ENCODE assay signal across 19 cellular contexts in genomic region chr6:167295495-167296292, GRCh38. TPM values are rescaled to one million over a fixed set of nuclear protein-coding genes. Genes with fewer than 3 reads are reported as not detected.
DNase-seq lines count a peak whose midpoint lies in the region; ATAC-seq and TF ChIP-seq lines count a peak whose summit lies in the region.
"Had no signal": no experiment of that assay in that cellular context is flagged by ENCODE, and none has a peak within 500 bp of the region (broad histone marks: within the 10 kb centered on the region; RNA-seq: fewer than 3 reads in every experiment).

No MANE protein-coding gene starts in this region.

- no peaks in the 10 kb centered on the region for H3K36me3 Mint-ChIP-seq in natural killer cell treated with Interleukin-12 subunit alpha and Interleukin-12 subunit beta and Interleukin-15 and Interleukin-18, amount 100 ng/mL, for 72 hours
- H3K36me3 Mint-ChIP-seq in natural killer cell: no peaks in the 10 kb centered on the region
- H3K36me3 Mint-ChIP-seq in endodermal cell (ENCODE audit: low read depth): peaks cover 6% of the 10 kb centered on the region
- peaks cover 16% of the 10 kb centered on the region for H3K36me3 Mint-ChIP-seq in glutamatergic neuron (ENCODE audit: unreplicated experiment)
- H3K36me3 Mint-ChIP-seq: CD14-positive monocyte; CD8-positive, alpha-beta T cell had no signal

- H3K4me1 ChIP-seq in endodermal cell (ENCODE audit: control insufficient read depth, insufficient read depth, low read length) (no peaks in the 10 kb centered on the region), osteoblast (ENCODE audit: insufficient read depth, low read length) (no peaks in the 10 kb centered on the region)
- H3K4me1 ChIP-seq: A549, BE2C had no signal

- no peaks in the 10 kb centered on the region for H3K27me3 ChIP-seq in endodermal cell (ENCODE audit: control insufficient read depth, insufficient read depth, low read length, poor library complexity, severe bottlenecking)
- no peaks in the 10 kb centered on the region for H3K27me3 ChIP-seq in osteoblast (ENCODE audit: insufficient read depth, low read length)
- H3K27me3 ChIP-seq: BE2C had no signal

- no peaks in the 10 kb centered on the region for H3K79me2 ChIP-seq in osteoblast (ENCODE audit: insufficient read depth, low read length)

- no peaks in the 10 kb centered on the region for H4K20me1 ChIP-seq in osteoblast (ENCODE audit: insufficient read depth, low read length)

- no peak for ATAC-seq in natural killer cell treated with Interleukin-12 subunit alpha and Interleukin-12 subunit beta and Interleukin-15 and Interleukin-18, amount 100 ng/mL, for 72 hours
- ATAC-seq in natural killer cell (no peak), GM21447 (IDR thresholded peaks at IDR 0.05; ENCODE audit: unreplicated experiment) (no peak)
- ATAC-seq: A549; CD8-positive, alpha-beta T cell had no signal

- no peaks in the 10 kb centered on the region for H3K36me3 ChIP-seq in endodermal cell (ENCODE audit: control insufficient read depth, insufficient read depth, low read length)
- H3K36me3 ChIP-seq in osteoblast (ENCODE audit: insufficient read depth, low read length): no peaks in the 10 kb centered on the region
- H3K36me3 ChIP-seq: BE2C had no signal

- intact Hi-C loops in natural killer cell (cut with micrococcal nuclease): no loop called here

- H2AFZ ChIP-seq in osteoblast (ENCODE audit: low read length): no peak overlapping the region

- no peak for TF ChIP-seq CTCF in natural killer cell (IDR thresholded peaks at IDR 0.05)
- no peak for TF ChIP-seq CTCF in endodermal cell (conservative IDR thresholded peaks at IDR 0.05)
- TF ChIP-seq CTCF in osteoblast (IDR thresholded peaks at IDR 0.05; ENCODE audit: extremely low read depth, low read depth, low read length): no peak
- TF ChIP-seq CTCF in glutamatergic neuron (IDR thresholded peaks at IDR 0.05; ENCODE audit: partially characterized antibody, unreplicated experiment): no peak

- H3K4me2 ChIP-seq in osteoblast (ENCODE audit: insufficient read depth, low read length): no peak overlapping the region
- H3K4me2 ChIP-seq: A549 had no signal

- H3K27ac Mint-ChIP-seq in natural killer cell treated with Interleukin-12 subunit alpha and Interleukin-12 subunit beta and Interleukin-15 and Interleukin-18, amount 100 ng/mL, for 72 hours: no peak overlapping the region
- H3K27ac Mint-ChIP-seq in natural killer cell: no peak overlapping the region
- no peak overlapping the region for H3K27ac Mint-ChIP-seq in endodermal cell
- no peak overlapping the region for H3K27ac Mint-ChIP-seq in glutamatergic neuron (ENCODE audit: unreplicated experiment)
- H3K27ac Mint-ChIP-seq: CD8-positive, alpha-beta T cell; HFFc6 had no signal

- no peaks in the 10 kb centered on the region for H3K4me1 Mint-ChIP-seq in natural killer cell treated with Interleukin-12 subunit alpha and Interleukin-12 subunit beta and Interleukin-15 and Interleukin-18, amount 100 ng/mL, for 72 hours (ENCODE audit: low read depth in 2 of 2)
- no peaks in the 10 kb centered on the region for H3K4me1 Mint-ChIP-seq in natural killer cell
- H3K4me1 Mint-ChIP-seq in endodermal cell: peaks cover 16% of the 10 kb centered on the region
- no peaks in the 10 kb centered on the region for H3K4me1 Mint-ChIP-seq in glutamatergic neuron (ENCODE audit: low read depth, unreplicated experiment)

- peaks cover 7% of the 10 kb centered on the region for H3K9me3 ChIP-seq in endodermal cell (ENCODE audit: control insufficient read depth, low read length)
- no peaks in the 10 kb centered on the region for H3K9me3 ChIP-seq in osteoblast (ENCODE audit: low read depth, low read length)
- H3K9me3 ChIP-seq: A549, BE2C had no signal

- H3K27ac ChIP-seq in endodermal cell (ENCODE audit: low read depth, low read length) (no peak overlapping the region), osteoblast (ENCODE audit: low read depth, low read length) (no peak overlapping the region)
- H3K27ac ChIP-seq: A549 had no signal

- no peak overlapping the region for H3K9ac ChIP-seq in endodermal cell (ENCODE audit: extremely low read depth, low read length, poor library complexity, severe bottlenecking)

- H3K27me3 Mint-ChIP-seq in natural killer cell treated with Interleukin-12 subunit alpha and Interleukin-12 subunit beta and Interleukin-15 and Interleukin-18, amount 100 ng/mL, for 72 hours: peaks cover 0 to 21% of the 10 kb centered on the region in 2 donors
- H3K27me3 Mint-ChIP-seq in natural killer cell (ENCODE audit: low read depth in 2 of 2): peaks cover 0 to 3% of the 10 kb centered on the region in 2 donors
- H3K27me3 Mint-ChIP-seq in endodermal cell (ENCODE audit: insufficient read depth): peaks cover 9% of the 10 kb centered on the region
- peaks cover 8% of the 10 kb centered on the region for H3K27me3 Mint-ChIP-seq in glutamatergic neuron (ENCODE audit: unreplicated experiment)

- no peak overlapping the region for H3K4me3 Mint-ChIP-seq in natural killer cell treated with Interleukin-12 subunit alpha and Interleukin-12 subunit beta and Interleukin-15 and Interleukin-18, amount 100 ng/mL, for 72 hours
- no peak overlapping the region for H3K4me3 Mint-ChIP-seq in natural killer cell
- H3K4me3 Mint-ChIP-seq in endodermal cell: no peak overlapping the region
- H3K4me3 Mint-ChIP-seq in glutamatergic neuron (ENCODE audit: unreplicated experiment): no peak overlapping the region
- H3K4me3 Mint-ChIP-seq: CD14-positive monocyte; CD8-positive, alpha-beta T cell; HFFc6 had no signal

- 94 to 95% methylated on average over 18 to 43 of the region's 43 CpGs for WGBS in endodermal cell (ENCODE audit: insufficient coverage in 1 of 2, insufficient read length in 1 of 2), 2 experiments

- no peak overlapping the region for H3K4me3 ChIP-seq in endodermal cell (ENCODE audit: low read length)
- H3K4me3 ChIP-seq in osteoblast (ENCODE audit: insufficient read depth, low read length): no peak overlapping the region
- H3K4me3 ChIP-seq: A549 had no signal

- H3K9me3 Mint-ChIP-seq in natural killer cell treated with Interleukin-12 subunit alpha and Interleukin-12 subunit beta and Interleukin-15 and Interleukin-18, amount 100 ng/mL, for 72 hours: no peaks in the 10 kb centered on the region
- H3K9me3 Mint-ChIP-seq in natural killer cell: no peaks in the 10 kb centered on the region
- H3K9me3 Mint-ChIP-seq in endodermal cell: peaks cover 10% of the 10 kb centered on the region
- H3K9me3 Mint-ChIP-seq in glutamatergic neuron (ENCODE audit: unreplicated experiment): peaks cover 10% of the 10 kb centered on the region
- H3K9me3 Mint-ChIP-seq: CD8-positive, alpha-beta T cell had no signal

- DNase-seq in natural killer cell treated with Interleukin-12 subunit alpha and Interleukin-12 subunit beta and Interleukin-15 and Interleukin-18, amount 100 ng/mL, for 72 hours (ENCODE audit: low spot score): peak; percentile 26
- DNase-seq in natural killer cell (no peak), endodermal cell (peak; percentile 23), osteoblast (ENCODE audit: insufficient read length, low spot score, missing footprints) (peak; percentile 72), NCI-H748 treated with DMSO at 0.1 percent for 48 hours (lab: John Stamatoyannopoulos, UW) (no peak), glutamatergic neuron (no peak)
- DNase-seq: BE2C; CD8-positive, alpha-beta T cell; COR-L47; DMS153; DMS79 treated with DMSO at 0.1 percent for 48 hours; EL; HCEC 1CT; HFFc6 had no signal

RNA-seq across cellular contexts. Expression of gene UNC93A, which starts 4.6 kb away (rescaled TPM):
- not detected for total RNA-seq in natural killer cell treated with Interleukin-12 subunit alpha and Interleukin-12 subunit beta and Interleukin-15 and Interleukin-18, amount 100 ng/mL, for 72 hours
- total RNA-seq in natural killer cell (not detected), endodermal cell (1 to 10 TPM; 2.0 to 4.0 TPM), osteoblast (not detected in 2 replicates), glutamatergic neuron (ENCODE audit: unreplicated experiment) (not detected)
- polyA plus RNA-seq in endodermal cell (2013, experiment 1 of 2): 3.1 TPM
- 0.83 TPM for polyA plus RNA-seq in endodermal cell (2013, experiment 2 of 2)
- total RNA-seq: CD8-positive, alpha-beta T cell; H4; HFFc6 had no signal
- polyA plus RNA-seq: A549, AG04450, CD14-positive monocyte had no signal

RNA-seq across cellular contexts. Expression of gene TTLL2, which starts 29.2 kb away (rescaled TPM):
- total RNA-seq in natural killer cell treated with Interleukin-12 subunit alpha and Interleukin-12 subunit beta and Interleukin-15 and Interleukin-18, amount 100 ng/mL, for 72 hours: not detected
- not detected for total RNA-seq in natural killer cell
- not detected for total RNA-seq in endodermal cell
- polyA plus RNA-seq in endodermal cell (2013, experiment 1 of 2): not detected
- not detected for polyA plus RNA-seq in endodermal cell (2013, experiment 2 of 2)
- not detected in 2 replicates for total RNA-seq in osteoblast
- not detected for total RNA-seq in glutamatergic neuron (ENCODE audit: unreplicated experiment)
- total RNA-seq: CD8-positive, alpha-beta T cell; H4; HFFc6 had no signal
- polyA plus RNA-seq: A549, AG04450, CD14-positive monocyte had no signal

Comparison
In these comparisons a context has a peak if more than half of its experiments do, and no peak if none do; other contexts are left out.
1. DNase-seq: peak in natural killer cell treated with Interleukin-12 subunit alpha and Interleukin-12 subunit beta and Interleukin-15 and Interleukin-18, amount 100 ng/mL, for 72 hours (single experiment), endodermal cell (single experiment) and osteoblast (single experiment); none in natural killer cell (single experiment), NCI-H748 treated with DMSO at 0.1 percent for 48 hours (single experiment) and glutamatergic neuron (single experiment).